Comparison of ENCODE assay signal across 1 cellular context in the genomic region with DNA sequence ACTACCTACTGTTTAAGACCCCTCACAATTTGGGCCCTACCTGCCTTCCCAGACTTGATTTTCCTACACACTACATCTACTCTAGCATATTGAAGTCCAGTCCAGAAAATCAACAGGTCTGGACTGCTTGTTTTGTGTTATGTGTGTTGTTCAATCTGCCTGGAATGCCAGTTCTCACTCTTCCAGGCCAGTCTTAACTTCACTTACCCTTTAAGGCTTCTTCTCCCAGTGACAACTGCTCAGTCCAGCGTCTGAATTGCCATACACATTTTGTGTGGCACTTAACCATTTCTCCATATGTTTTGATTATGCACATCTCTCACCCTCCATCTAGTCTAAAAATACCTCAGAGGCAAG.
TF ChIP-seq lines count a peak whose summit lies in the region.

No MANE protein-coding gene starts in this region.

TF ChIP-seq in HepG2, 621 proteins besides CTCF, POLR2A, EP300 and RAD21 (continued from another document):
- TF ChIP-seq, protein P1, sequence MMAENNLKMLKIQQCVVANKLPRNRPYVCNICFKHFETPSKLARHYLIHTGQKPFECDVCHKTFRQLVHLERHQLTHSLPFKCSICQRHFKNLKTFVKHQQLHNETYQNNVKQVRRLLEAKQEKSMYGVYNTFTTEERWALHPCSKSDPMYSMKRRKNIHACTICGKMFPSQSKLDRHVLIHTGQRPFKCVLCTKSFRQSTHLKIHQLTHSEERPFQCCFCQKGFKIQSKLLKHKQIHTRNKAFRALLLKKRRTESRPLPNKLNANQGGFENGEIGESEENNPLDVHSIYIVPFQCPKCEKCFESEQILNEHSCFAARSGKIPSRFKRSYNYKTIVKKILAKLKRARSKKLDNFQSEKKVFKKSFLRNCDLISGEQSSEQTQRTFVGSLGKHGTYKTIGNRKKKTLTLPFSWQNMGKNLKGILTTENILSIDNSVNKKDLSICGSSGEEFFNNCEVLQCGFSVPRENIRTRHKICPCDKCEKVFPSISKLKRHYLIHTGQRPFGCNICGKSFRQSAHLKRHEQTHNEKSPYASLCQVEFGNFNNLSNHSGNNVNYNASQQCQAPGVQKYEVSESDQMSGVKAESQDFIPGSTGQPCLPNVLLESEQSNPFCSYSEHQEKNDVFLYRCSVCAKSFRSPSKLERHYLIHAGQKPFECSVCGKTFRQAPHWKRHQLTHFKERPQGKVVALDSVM (CRISPR knock-in tag; IDR thresholded peaks at IDR 0.05), result no peak
- TF ChIP-seq ZMYM2 (CRISPR knock-in tag; IDR thresholded peaks at IDR 0.05) (no peak), NFRKB (IDR thresholded peaks at IDR 0.05) (no peak), MED8 (CRISPR knock-in tag; IDR thresholded peaks at IDR 0.05; ENCODE audit: insufficient replicate concordance) (no peak), ZNF790 (CRISPR knock-in tag; IDR thresholded peaks at IDR 0.05; ENCODE audit: borderline replicate concordance) (no peak), ZNF343 (CRISPR knock-in tag; IDR thresholded peaks at IDR 0.05) (no peak), ZNF292 (CRISPR knock-in tag; IDR thresholded peaks at IDR 0.05; ENCODE audit: borderline replicate concordance, low read depth) (no peak), HNRNPH1 (optimal IDR thresholded peaks at IDR 0.05; ENCODE audit: low read depth, low read length) (no peak), TOE1 (CRISPR knock-in tag; IDR thresholded peaks at IDR 0.05) (no peak), NR3C1 (CRISPR knock-in tag; IDR thresholded peaks at IDR 0.05) (no peak), ARHGAP35 (CRISPR knock-in tag; IDR thresholded peaks at IDR 0.05; ENCODE audit: borderline replicate concordance) (no peak), RELA (CRISPR knock-in tag; IDR thresholded peaks at IDR 0.05) (no peak), ZNF773 (CRISPR knock-in tag; IDR thresholded peaks at IDR 0.05; ENCODE audit: borderline replicate concordance) (no peak), HCFC1 (IDR thresholded peaks at IDR 0.05; ENCODE audit: low read depth, low read length) (no peak), NCOA2 (CRISPR knock-in tag; IDR thresholded peaks at IDR 0.05) (no peak), RBM39 (IDR thresholded peaks at IDR 0.05; ENCODE audit: low read depth, low read length, poor library complexity, severe bottlenecking) (no peak)
- TF ChIP-seq, protein P2, sequence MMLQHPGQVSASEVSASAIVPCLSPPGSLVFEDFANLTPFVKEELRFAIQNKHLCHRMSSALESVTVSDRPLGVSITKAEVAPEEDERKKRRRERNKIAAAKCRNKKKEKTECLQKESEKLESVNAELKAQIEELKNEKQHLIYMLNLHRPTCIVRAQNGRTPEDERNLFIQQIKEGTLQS (CRISPR knock-in tag; IDR thresholded peaks at IDR 0.05), result no peak
- TF ChIP-seq, protein P3, sequence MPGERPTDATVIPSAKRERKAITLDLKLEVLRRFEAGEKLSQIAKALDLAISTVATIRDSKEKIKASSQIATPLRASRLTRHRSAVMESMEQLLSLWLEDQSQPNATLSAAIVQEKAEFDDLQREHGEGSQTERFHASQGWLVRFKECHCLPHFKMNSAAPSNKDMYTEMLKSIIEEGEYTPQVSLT (CRISPR knock-in tag; IDR thresholded peaks at IDR 0.05; ENCODE audit: borderline replicate concordance, low read depth), result no peak
- TF ChIP-seq, protein P4, sequence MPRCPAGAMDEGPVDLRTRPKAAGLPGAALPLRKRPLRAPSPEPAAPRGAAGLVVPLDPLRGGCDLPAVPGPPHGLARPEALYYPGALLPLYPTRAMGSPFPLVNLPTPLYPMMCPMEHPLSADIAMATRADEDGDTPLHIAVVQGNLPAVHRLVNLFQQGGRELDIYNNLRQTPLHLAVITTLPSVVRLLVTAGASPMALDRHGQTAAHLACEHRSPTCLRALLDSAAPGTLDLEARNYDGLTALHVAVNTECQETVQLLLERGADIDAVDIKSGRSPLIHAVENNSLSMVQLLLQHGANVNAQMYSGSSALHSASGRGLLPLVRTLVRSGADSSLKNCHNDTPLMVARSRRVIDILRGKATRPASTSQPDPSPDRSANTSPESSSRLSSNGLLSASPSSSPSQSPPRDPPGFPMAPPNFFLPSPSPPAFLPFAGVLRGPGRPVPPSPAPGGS (CRISPR knock-in tag; IDR thresholded peaks at IDR 0.05), result no peak
